Comparison of ENCODE assay signal across 9 cellular contexts in the genomic region with DNA sequence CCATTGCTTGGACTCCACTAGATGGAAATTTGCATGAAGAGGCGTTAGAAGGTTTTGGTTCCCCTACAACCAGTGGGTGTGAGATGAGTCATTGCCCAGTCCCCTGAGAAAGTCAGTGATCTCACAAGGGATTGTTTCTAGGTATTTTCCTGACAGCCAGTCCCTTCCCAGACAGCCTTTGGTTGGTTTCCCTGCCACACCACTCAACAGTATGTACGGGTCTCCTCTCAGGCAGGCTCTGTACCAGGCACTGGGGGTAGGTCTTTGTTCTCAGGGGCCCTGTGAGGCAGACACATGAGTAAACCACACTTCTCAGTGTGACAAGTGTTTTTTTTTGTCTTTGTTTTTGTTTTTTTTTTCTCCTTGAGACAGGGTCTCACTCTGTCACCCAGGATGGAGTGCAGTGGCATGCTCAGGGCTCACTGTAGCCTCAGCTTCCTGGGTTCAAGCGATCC. TPM values are rescaled to one million over a fixed set of nuclear protein-coding genes. Genes with fewer than 3 reads are reported as not detected.
A peak's percentile ranks its signal among the peaks of the same experiment; 100 is the strongest.
DNase-seq lines count a peak whose midpoint lies in the region; ATAC-seq and TF ChIP-seq lines count a peak whose summit lies in the region.
"Had no signal": no experiment of that assay in that cellular context is flagged by ENCODE, and none has a peak within 500 bp of the region (broad histone marks: within the 10 kb centered on the region; RNA-seq: fewer than 3 reads in every experiment).

No MANE protein-coding gene starts in this region.

- no peak overlapping the region for H2AFZ ChIP-seq in smooth muscle cell (ENCODE audit: low read depth)

- H3K27me3 ChIP-seq in breast epithelium (peaks cover 0 to 4% of the 10 kb centered on the region in 2 donors), smooth muscle cell (ENCODE audit: low read depth) (peaks cover 19% of the 10 kb centered on the region)

- H3K36me3 ChIP-seq in breast epithelium (no peaks in the 10 kb centered on the region), smooth muscle cell (ENCODE audit: low read depth) (no peaks in the 10 kb centered on the region)

- no peak overlapping the region for H3K27ac Mint-ChIP-seq in MCF 10A (ENCODE audit: low read depth, unreplicated experiment)
- no peak overlapping the region for H3K27ac Mint-ChIP-seq in activated CD8-positive, alpha-beta memory T cell treated with anti-CD3 and anti-CD28 coated beads, Interleukin-2, amount 10 ng/mL, durations not matched to agents 7 days and 5 days
- H3K27ac Mint-ChIP-seq: nephron had no signal

- TF ChIP-seq CTCF in MCF 10A (IDR thresholded peaks at IDR 0.05; ENCODE audit: unreplicated experiment), result no peak
- TF ChIP-seq CTCF in breast epithelium (IDR thresholded peaks at IDR 0.05), result no peak
- TF ChIP-seq CTCF in smooth muscle cell (IDR thresholded peaks at IDR 0.05; ENCODE audit: borderline replicate concordance, insufficient read depth, poor library complexity, severe bottlenecking), result no peak

- H3K9ac ChIP-seq in smooth muscle cell (ENCODE audit: low read depth), result no peak overlapping the region

- H3K4me1 Mint-ChIP-seq in MCF 10A (ENCODE audit: insufficient read depth, unreplicated experiment), result no peaks in the 10 kb centered on the region
- H3K4me1 Mint-ChIP-seq in activated CD8-positive, alpha-beta memory T cell treated with anti-CD3 and anti-CD28 coated beads, Interleukin-2, amount 10 ng/mL, durations not matched to agents 7 days and 5 days, result peaks cover 44% of the 10 kb centered on the region

- H3K9me3 Mint-ChIP-seq in MCF 10A (ENCODE audit: unreplicated experiment), result no peaks in the 10 kb centered on the region
- no peaks in the 10 kb centered on the region for H3K9me3 Mint-ChIP-seq in activated CD8-positive, alpha-beta memory T cell treated with anti-CD3 and anti-CD28 coated beads, Interleukin-2, amount 10 ng/mL, durations not matched to agents 7 days and 5 days (ENCODE audit: low read depth)

- ATAC-seq in HG03095 (IDR thresholded peaks at IDR 0.05; ENCODE audit: unreplicated experiment) (peak; percentile 69), left lobe of liver (no peak)
- peak; percentile 13 for ATAC-seq in activated CD8-positive, alpha-beta memory T cell treated with anti-CD3 and anti-CD28 coated beads, Interleukin-2, amount 10 ng/mL, durations not matched to agents 7 days and 5 days

- H3K4me3 Mint-ChIP-seq in MCF 10A (ENCODE audit: unreplicated experiment), result no peak overlapping the region
- H3K4me3 Mint-ChIP-seq in activated CD8-positive, alpha-beta memory T cell treated with anti-CD3 and anti-CD28 coated beads, Interleukin-2, amount 10 ng/mL, durations not matched to agents 7 days and 5 days, result no peak overlapping the region
- H3K4me3 Mint-ChIP-seq: nephron had no signal

- no TSS peak for BruUV-seq in MCF 10A (replicated peaks; lab: Mats Ljungman, UMichigan)

- CTCF ChIA-PET in MCF 10A (lab: Yijun Ruan, JAX), result interaction anchor here (1.1 kb wide), 1 partner anchor 26 kb away, joined by 3 read pairs; no protein-coding TSS in a partner anchor
- CTCF ChIA-PET in activated CD8-positive, alpha-beta memory T cell treated with anti-CD3 and anti-CD28 coated beads, Interleukin-2, amount 10 ng/mL, durations not matched to agents 7 days and 5 days (lab: Charles Lee), result interaction anchor here (0.7 to 1.4 kb wide), 2 partner anchors 27 to 70 kb away, joined by 3 read pairs; no protein-coding TSS in a partner anchor

- H4K20me1 ChIP-seq in smooth muscle cell (ENCODE audit: low read depth), result no peaks in the 10 kb centered on the region

- H3K79me2 ChIP-seq in smooth muscle cell (ENCODE audit: low read depth), result no peaks in the 10 kb centered on the region

- H3K4me1 ChIP-seq in breast epithelium, result no peaks in the 10 kb centered on the region
- peaks cover 8% of the 10 kb centered on the region for H3K4me1 ChIP-seq in smooth muscle cell (ENCODE audit: low read depth)

- H3K27ac ChIP-seq in breast epithelium (no peak overlapping the region), smooth muscle cell (ENCODE audit: low read depth) (no peak overlapping the region)

- no peaks in the 10 kb centered on the region for H3K27me3 Mint-ChIP-seq in MCF 10A (ENCODE audit: insufficient read depth, unreplicated experiment)
- H3K27me3 Mint-ChIP-seq in activated CD8-positive, alpha-beta memory T cell treated with anti-CD3 and anti-CD28 coated beads, Interleukin-2, amount 10 ng/mL, durations not matched to agents 7 days and 5 days, result no peaks in the 10 kb centered on the region

- no peak for TF ChIP-seq POLR2A in breast epithelium (IDR thresholded peaks at IDR 0.05)

- POLR2A ChIA-PET in MCF 10A (lab: Yijun Ruan, JAX), result no interaction called here

- no peaks in the 10 kb centered on the region for H3K36me3 Mint-ChIP-seq in MCF 10A (ENCODE audit: insufficient read depth, unreplicated experiment)
- peaks cover 16% of the 10 kb centered on the region for H3K36me3 Mint-ChIP-seq in activated CD8-positive, alpha-beta memory T cell treated with anti-CD3 and anti-CD28 coated beads, Interleukin-2, amount 10 ng/mL, durations not matched to agents 7 days and 5 days

- H3F3A ChIP-seq in smooth muscle cell (ENCODE audit: low read depth), result no peaks in the 10 kb centered on the region

- intact Hi-C loops in MCF 10A (cut with micrococcal nuclease) (no loop called here), breast epithelium (cut with DNase I; ENCODE audit: low total_unique reads) (no loop called here)

- DNase-seq in MCF 10A (ENCODE audit: unreplicated experiment) (peak; percentile 74), breast epithelium (ENCODE audit: low spot score in 2 of 2) (no peak), non-pigmented ciliary epithelial cell (ENCODE audit: low read depth) (peak; percentile 68), smooth muscle cell (lab: John Stamatoyannopoulos, UW; ENCODE audit: unreplicated experiment) (no peak), DMS53 treated with DMSO at 0.1 percent for 48 hours (lab: John Stamatoyannopoulos, UW; ENCODE audit: unreplicated experiment) (no peak), left lobe of liver (ENCODE audit: low spot score) (no peak)
- peak; percentile 48 for DNase-seq in activated CD8-positive, alpha-beta memory T cell treated with anti-CD3 and anti-CD28 coated beads, Interleukin-2, amount 10 ng/mL, durations not matched to agents 7 days and 5 days

- H3K9me3 ChIP-seq in breast epithelium, result no peaks in the 10 kb centered on the region
- H3K9me3 ChIP-seq in smooth muscle cell (replicated peaks; ENCODE audit: low read depth), result no peaks in the 10 kb centered on the region

- H3K4me2 ChIP-seq in smooth muscle cell, result no peak overlapping the region

- H3K4me3 ChIP-seq in breast epithelium (no peak overlapping the region), smooth muscle cell (no peak overlapping the region)

- 50% methylated on average over 3 of the region's 3 CpGs for WGBS in smooth muscle cell (ENCODE audit: low lambda C conversion rate)

RNA-seq across cellular contexts. Expression of a gene that starts 4.0 kb away (rescaled TPM):
- total RNA-seq in MCF 10A (2022), result 3.5 and 10.8 TPM in 2 replicates
- under 1 TPM; 0.15 to 0.66 (median 0.16) TPM for total RNA-seq in breast epithelium
- 10 to 100 TPM; 10.6 to 21.5 TPM for total RNA-seq in activated CD8-positive, alpha-beta memory T cell treated with anti-CD3 and anti-CD28 coated beads, Interleukin-2, amount 10 ng/mL, durations not matched to agents 7 days and 5 days
- total RNA-seq in smooth muscle cell, result 1.3 and 2.7 TPM in 2 replicates
- 0.09 and 0.80 TPM in 2 replicates for polyA plus RNA-seq in smooth muscle cell
- 0.38 TPM for total RNA-seq in left lobe of liver

RNA-seq across cellular contexts. Expression of a gene that starts 59.3 kb away (rescaled TPM):
- 38.8 and 40.5 TPM in 2 replicates for total RNA-seq in MCF 10A (2022)
- 10 to 100 TPM; 42.3 to 70.2 (median 47.6) TPM for total RNA-seq in breast epithelium
- 10 to 100 TPM; 30.8 to 44.7 TPM for total RNA-seq in activated CD8-positive, alpha-beta memory T cell treated with anti-CD3 and anti-CD28 coated beads, Interleukin-2, amount 10 ng/mL, durations not matched to agents 7 days and 5 days
- total RNA-seq in smooth muscle cell, result 9.9 and 10.4 TPM in 2 replicates
- 9.7 and 12.1 TPM in 2 replicates for polyA plus RNA-seq in smooth muscle cell
- total RNA-seq in left lobe of liver, result 46.1 TPM

Comparison
In these comparisons a context has a peak if more than half of its experiments do, and no peak if none do; other contexts are left out.
1. DNase-seq: peak in MCF 10A (single experiment), activated CD8-positive, alpha-beta memory T cell treated with anti-CD3 and anti-CD28 coated beads, Interleukin-2, amount 10 ng/mL, durations not matched to agents 7 days and 5 days (single experiment) and non-pigmented ciliary epithelial cell (single experiment); none in breast epithelium (0 of 2), smooth muscle cell (single experiment), DMS53 treated with DMSO at 0.1 percent for 48 hours (single experiment) and left lobe of liver (single experiment).